In genomic region chr12:88036368-88036965, GRCh38 we compare ENCODE assay signal across 1 cellular context.
TF ChIP-seq lines count a peak whose summit lies in the region.

No MANE protein-coding gene starts in this region.

TF ChIP-seq in HepG2, 621 proteins besides CTCF, POLR2A, EP300 and RAD21 (continued from another document):
- TF ChIP-seq HMGXB3 (CRISPR knock-in tag; IDR thresholded peaks at IDR 0.05; ENCODE audit: borderline replicate concordance) (no peak), MTF1 (CRISPR knock-in tag; IDR thresholded peaks at IDR 0.05) (no peak), TAF1 (CRISPR knock-in tag; IDR thresholded peaks at IDR 0.05) (no peak), ZNF644 (CRISPR knock-in tag; IDR thresholded peaks at IDR 0.05; ENCODE audit: low read depth) (no peak), SKI (IDR thresholded peaks at IDR 0.05; ENCODE audit: partially characterized antibody) (no peak), REST (IDR thresholded peaks at IDR 0.05; ENCODE audit: borderline replicate concordance in 1 of 2, low read depth in 1 of 2, low read length in 2 of 2) (no peak), ARID3A (IDR thresholded peaks at IDR 0.05; ENCODE audit: low read depth, low read length) (no peak), ZNF75D (CRISPR knock-in tag; IDR thresholded peaks at IDR 0.05; ENCODE audit: borderline replicate concordance) (no peak), SMAD1 (CRISPR knock-in tag; IDR thresholded peaks at IDR 0.05; ENCODE audit: borderline replicate concordance, low read depth) (no peak)
